In the genomic region with DNA sequence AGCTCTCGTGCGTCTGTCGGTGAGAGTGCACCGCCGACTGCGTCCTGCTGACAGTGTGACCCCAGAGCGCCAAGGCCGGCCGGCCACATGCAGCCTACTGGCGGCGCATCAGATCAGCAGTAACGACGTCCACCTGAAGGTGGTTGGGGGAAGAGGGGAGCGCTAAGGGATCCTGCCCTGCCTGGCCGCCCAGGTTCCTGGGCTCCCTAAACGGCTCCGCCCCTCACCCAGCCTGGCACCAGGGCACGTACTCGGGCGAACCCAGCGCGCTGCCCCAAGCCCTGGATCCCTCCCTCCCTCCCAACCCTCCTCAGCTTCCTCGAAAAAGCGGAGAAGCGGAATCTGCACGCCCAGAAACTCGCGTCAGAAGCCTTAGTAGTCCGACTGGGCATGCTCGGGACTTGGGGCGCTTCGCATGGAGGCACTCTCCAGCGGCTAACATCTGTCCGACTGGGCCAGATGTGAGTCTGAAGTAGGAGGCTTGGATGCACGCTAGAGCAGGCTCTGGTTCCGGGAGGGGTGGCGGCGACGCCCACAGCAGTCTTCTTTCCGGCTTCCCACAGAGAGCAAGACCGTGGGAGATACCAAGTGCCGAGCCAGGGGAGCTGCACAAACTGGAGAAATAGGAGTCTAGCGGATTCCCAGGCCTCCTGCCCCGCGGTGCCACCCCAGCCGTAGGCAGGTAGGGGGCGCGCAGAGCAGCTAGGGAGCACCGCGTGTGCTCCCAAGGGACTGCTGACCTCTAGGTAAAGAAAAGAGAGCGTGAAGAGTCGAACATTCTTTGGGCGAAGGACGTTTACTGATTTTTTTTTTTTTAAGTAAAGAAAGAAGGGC, we compare ENCODE assay signal across 8 cellular contexts.
DNase-seq lines count a peak whose midpoint lies in the region; TF ChIP-seq lines count a peak whose summit lies in the region.

No MANE protein-coding gene starts in this region.

- TF ChIP-seq EP300 in neural cell (conservative IDR thresholded peaks at IDR 0.05; ENCODE audit: poor library complexity, severe bottlenecking) = no peak

- CTCF ChIA-PET in CD4-positive, alpha-beta memory T cell (lab: Charles Lee; ENCODE audit: partially characterized antibody) = interaction anchor here (1.0 kb wide), 1 partner anchor 34 kb away, joined by 3 read pairs; no protein-coding TSS in a partner anchor
- CTCF ChIA-PET in activated CD4-positive, alpha-beta memory T cell treated with anti-CD3 and anti-CD28 coated beads for 36 hours (lab: Charles Lee) = interaction anchor here (0.7 to 0.8 kb wide), 3 partner anchors 31 to 801 kb away, joined by 3 to 4 read pairs (median 3); no protein-coding TSS in a partner anchor

- H3F3A ChIP-seq in neural cell (ENCODE audit: insufficient read depth, low read length, poor library complexity, severe bottlenecking) = no peaks in the 10 kb centered on the region

- peaks cover 7% of the 10 kb centered on the region for H3K27me3 ChIP-seq in CD4-positive, alpha-beta memory T cell (ENCODE audit: insufficient read depth, low read length)
- H3K27me3 ChIP-seq in HUES48 (ENCODE audit: control insufficient read depth, insufficient read depth, low read length) = peaks cover 35% of the 10 kb centered on the region
- peaks cover 28% of the 10 kb centered on the region for H3K27me3 ChIP-seq in neural cell (ENCODE audit: insufficient read depth, low read depth, low read length)

- intact Hi-C loops in CD4-positive, alpha-beta memory T cell (cut with micrococcal nuclease) = no loop called here
- intact Hi-C loops in activated CD4-positive, alpha-beta memory T cell treated with anti-CD3 and anti-CD28 coated beads for 36 hours (cut with micrococcal nuclease) = loop anchor here (10.0 kb wide), 1 partner anchor 90 kb away; no protein-coding TSS in a partner anchor

- peak overlapping the region; percentile 68 to 89 (median 83) for H3K4me3 Mint-ChIP-seq in CD4-positive, alpha-beta memory T cell
- peak overlapping the region; percentile 67 for H3K4me3 Mint-ChIP-seq in activated CD4-positive, alpha-beta memory T cell treated with anti-CD3 and anti-CD28 coated beads for 36 hours

- H4K20me1 ChIP-seq in neural cell (ENCODE audit: insufficient read depth) = no peaks in the 10 kb centered on the region

- peak overlapping the region in 2 of 7 donors; percentile 58 to 76 for H3K27ac Mint-ChIP-seq in CD4-positive, alpha-beta memory T cell
- H3K27ac Mint-ChIP-seq in activated CD4-positive, alpha-beta memory T cell treated with anti-CD3 and anti-CD28 coated beads for 36 hours = no peak overlapping the region

- no peak overlapping the region for H3K4me2 ChIP-seq in neural cell (ENCODE audit: low read length)

- no peak overlapping the region for H3K27ac ChIP-seq in CD4-positive, alpha-beta memory T cell (ENCODE audit: low read depth, low read length)
- H3K27ac ChIP-seq in HUES48 (ENCODE audit: low read depth, low read length) (peak overlapping the region; percentile 52), neural cell (ENCODE audit: low read length) (peak overlapping the region; percentile 84)

- peak overlapping the region in 1 of 2 donors; percentile 14 for H3K4me3 ChIP-seq in CD4-positive, alpha-beta memory T cell (ENCODE audit: low read length in 2 of 2)
- H3K4me3 ChIP-seq in HUES48 (ENCODE audit: low read depth, low read length) = peak overlapping the region; percentile 83
- H3K4me3 ChIP-seq in neural cell (ENCODE audit: low read length) = peak overlapping the region; percentile 84

- H3K4me1 ChIP-seq in CD4-positive, alpha-beta memory T cell (ENCODE audit: insufficient read depth, low read length) = peaks cover 4% of the 10 kb centered on the region
- peaks cover 41% of the 10 kb centered on the region for H3K4me1 ChIP-seq in HUES48 (ENCODE audit: control insufficient read depth, insufficient read depth, low read length)

- no peaks in the 10 kb centered on the region for H3K9me3 ChIP-seq in CD4-positive, alpha-beta memory T cell (ENCODE audit: control insufficient read depth in 1 of 2, low read length in 2 of 2)
- H3K9me3 ChIP-seq in HUES48 (ENCODE audit: control insufficient read depth, insufficient read depth, low read length) = no peaks in the 10 kb centered on the region
- H3K9me3 ChIP-seq in neural cell (ENCODE audit: low read length) = no peaks in the 10 kb centered on the region

- no peaks in the 10 kb centered on the region for H3K36me3 ChIP-seq in CD4-positive, alpha-beta memory T cell (ENCODE audit: insufficient read depth, low read length)
- H3K36me3 ChIP-seq in HUES48 (ENCODE audit: control insufficient read depth, insufficient read depth, low read length) (no peaks in the 10 kb centered on the region), neural cell (ENCODE audit: insufficient read depth, low read length) (no peaks in the 10 kb centered on the region)

- H3K27me3 Mint-ChIP-seq in CD4-positive, alpha-beta memory T cell = peaks cover 20 to 26% of the 10 kb centered on the region in 2 donors
- peaks cover 30% of the 10 kb centered on the region for H3K27me3 Mint-ChIP-seq in activated CD4-positive, alpha-beta memory T cell treated with anti-CD3 and anti-CD28 coated beads for 36 hours

- peak in 1 of 5 donors; percentile 38 for DNase-seq in CD4-positive, alpha-beta memory T cell
- peak; percentile 46 for DNase-seq in activated CD4-positive, alpha-beta memory T cell treated with anti-CD3 and anti-CD28 coated beads for 36 hours
- peak; percentile 1 for DNase-seq in fibroblast of peridontal ligament (ENCODE audit: extremely low read depth)
- no peak for DNase-seq in NCI-H2171 (lab: John Stamatoyannopoulos, UW)
- DNase-seq in LoVo (ENCODE audit: low spot score) = no peak
- no peak for DNase-seq in mesenteric fat pad (ENCODE audit: low spot score)

- peaks cover 8 to 34% (median 15%) of the 10 kb centered on the region in 4 donors for H3K4me1 Mint-ChIP-seq in CD4-positive, alpha-beta memory T cell
- H3K4me1 Mint-ChIP-seq in activated CD4-positive, alpha-beta memory T cell treated with anti-CD3 and anti-CD28 coated beads for 36 hours (ENCODE audit: low read depth) = peaks cover 17% of the 10 kb centered on the region

- H3K9ac ChIP-seq in HUES48 (ENCODE audit: low read depth, low read length) = peak overlapping the region; percentile 66
- peak overlapping the region; percentile 68 for H3K9ac ChIP-seq in neural cell (ENCODE audit: low read length)

- no peaks in the 10 kb centered on the region for H3K9me2 ChIP-seq in neural cell (ENCODE audit: insufficient read depth, low read length)

- no peak overlapping the region for H2AFZ ChIP-seq in neural cell (ENCODE audit: low read depth, low read length)

- no peaks in the 10 kb centered on the region for H3K9me3 Mint-ChIP-seq in CD4-positive, alpha-beta memory T cell
- no peaks in the 10 kb centered on the region for H3K9me3 Mint-ChIP-seq in activated CD4-positive, alpha-beta memory T cell treated with anti-CD3 and anti-CD28 coated beads for 36 hours

- POLR2A ChIA-PET in CD4-positive, alpha-beta memory T cell (lab: Charles Lee; ENCODE audit: partially characterized antibody) = no interaction called here
- POLR2A ChIA-PET in activated CD4-positive, alpha-beta memory T cell treated with anti-CD3 and anti-CD28 coated beads for 36 hours (lab: Charles Lee) = no interaction called here

- no peaks in the 10 kb centered on the region for H3K79me2 ChIP-seq in neural cell (replicated peaks; ENCODE audit: insufficient read depth, low read length)

- H3K36me3 Mint-ChIP-seq in CD4-positive, alpha-beta memory T cell = no peaks in the 10 kb centered on the region
- no peaks in the 10 kb centered on the region for H3K36me3 Mint-ChIP-seq in activated CD4-positive, alpha-beta memory T cell treated with anti-CD3 and anti-CD28 coated beads for 36 hours

- TF ChIP-seq CTCF in neural cell (IDR thresholded peaks at IDR 0.05; ENCODE audit: poor library complexity, severe bottlenecking) = peak; percentile 66

- TF ChIP-seq RAD21 in neural cell (conservative IDR thresholded peaks at IDR 0.05) = no peak

TF ChIP-seq in neural cell, 6 proteins besides CTCF, POLR2A, EP300 and RAD21:
- no peak for TF ChIP-seq TAF1 (IDR thresholded peaks at IDR 0.05; ENCODE audit: low read depth)
- TF ChIP-seq, protein P1, sequence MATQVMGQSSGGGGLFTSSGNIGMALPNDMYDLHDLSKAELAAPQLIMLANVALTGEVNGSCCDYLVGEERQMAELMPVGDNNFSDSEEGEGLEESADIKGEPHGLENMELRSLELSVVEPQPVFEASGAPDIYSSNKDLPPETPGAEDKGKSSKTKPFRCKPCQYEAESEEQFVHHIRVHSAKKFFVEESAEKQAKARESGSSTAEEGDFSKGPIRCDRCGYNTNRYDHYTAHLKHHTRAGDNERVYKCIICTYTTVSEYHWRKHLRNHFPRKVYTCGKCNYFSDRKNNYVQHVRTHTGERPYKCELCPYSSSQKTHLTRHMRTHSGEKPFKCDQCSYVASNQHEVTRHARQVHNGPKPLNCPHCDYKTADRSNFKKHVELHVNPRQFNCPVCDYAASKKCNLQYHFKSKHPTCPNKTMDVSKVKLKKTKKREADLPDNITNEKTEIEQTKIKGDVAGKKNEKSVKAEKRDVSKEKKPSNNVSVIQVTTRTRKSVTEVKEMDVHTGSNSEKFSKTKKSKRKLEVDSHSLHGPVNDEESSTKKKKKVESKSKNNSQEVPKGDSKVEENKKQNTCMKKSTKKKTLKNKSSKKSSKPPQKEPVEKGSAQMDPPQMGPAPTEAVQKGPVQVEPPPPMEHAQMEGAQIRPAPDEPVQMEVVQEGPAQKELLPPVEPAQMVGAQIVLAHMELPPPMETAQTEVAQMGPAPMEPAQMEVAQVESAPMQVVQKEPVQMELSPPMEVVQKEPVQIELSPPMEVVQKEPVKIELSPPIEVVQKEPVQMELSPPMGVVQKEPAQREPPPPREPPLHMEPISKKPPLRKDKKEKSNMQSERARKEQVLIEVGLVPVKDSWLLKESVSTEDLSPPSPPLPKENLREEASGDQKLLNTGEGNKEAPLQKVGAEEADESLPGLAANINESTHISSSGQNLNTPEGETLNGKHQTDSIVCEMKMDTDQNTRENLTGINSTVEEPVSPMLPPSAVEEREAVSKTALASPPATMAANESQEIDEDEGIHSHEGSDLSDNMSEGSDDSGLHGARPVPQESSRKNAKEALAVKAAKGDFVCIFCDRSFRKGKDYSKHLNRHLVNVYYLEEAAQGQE (IDR thresholded peaks at IDR 0.05; ENCODE audit: borderline replicate concordance) = no peak
- TF ChIP-seq POLR2AphosphoS5 (IDR thresholded peaks at IDR 0.05) = peak; percentile 48

Comparison
In these comparisons a context has a peak if more than half of its experiments do, and no peak if none do; other contexts are left out.
1. DNase-seq: peak in activated CD4-positive, alpha-beta memory T cell treated with anti-CD3 and anti-CD28 coated beads for 36 hours (single experiment) and fibroblast of peridontal ligament (single experiment); none in NCI-H2171 (single experiment), LoVo (single experiment) and mesenteric fat pad (single experiment).